ENCODE assay signal across 1 cellular context in genomic region chr13:26133286-26133685, GRCh38.
TF ChIP-seq lines count a peak whose summit lies in the region.

No MANE protein-coding gene starts in this region.

TF ChIP-seq in WTC11, 78 proteins besides CTCF, POLR2A, EP300 and RAD21 (continued from another document):
- TF ChIP-seq HMGXB4 (CRISPR knock-in tag; IDR thresholded peaks at IDR 0.05) (no peak), NR2C2 (CRISPR knock-in tag; IDR thresholded peaks at IDR 0.05) (no peak), ARID4B (CRISPR knock-in tag; IDR thresholded peaks at IDR 0.05; ENCODE audit: borderline replicate concordance) (no peak), FOXK1 (CRISPR knock-in tag; IDR thresholded peaks at IDR 0.05) (no peak), ZNF396 (CRISPR knock-in tag; IDR thresholded peaks at IDR 0.05; ENCODE audit: borderline replicate concordance) (no peak), NR1H2 (CRISPR knock-in tag; IDR thresholded peaks at IDR 0.05) (no peak), JAZF1 (CRISPR knock-in tag; IDR thresholded peaks at IDR 0.05) (no peak), ZNF263 (CRISPR knock-in tag; IDR thresholded peaks at IDR 0.05; ENCODE audit: low read depth) (no peak)
- TF ChIP-seq, protein P1, sequence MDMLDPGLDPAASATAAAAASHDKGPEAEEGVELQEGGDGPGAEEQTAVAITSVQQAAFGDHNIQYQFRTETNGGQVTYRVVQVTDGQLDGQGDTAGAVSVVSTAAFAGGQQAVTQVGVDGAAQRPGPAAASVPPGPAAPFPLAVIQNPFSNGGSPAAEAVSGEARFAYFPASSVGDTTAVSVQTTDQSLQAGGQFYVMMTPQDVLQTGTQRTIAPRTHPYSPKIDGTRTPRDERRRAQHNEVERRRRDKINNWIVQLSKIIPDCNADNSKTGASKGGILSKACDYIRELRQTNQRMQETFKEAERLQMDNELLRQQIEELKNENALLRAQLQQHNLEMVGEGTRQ (CRISPR knock-in tag; IDR thresholded peaks at IDR 0.05): no peak
